Comparison of ENCODE assay signal across 8 cellular contexts in genomic region chr16:66695935-66696668, GRCh38. TPM values are rescaled to one million over a fixed set of nuclear protein-coding genes. Genes with fewer than 3 reads are reported as not detected.
DNase-seq lines count a peak whose midpoint lies in the region; ATAC-seq and TF ChIP-seq lines count a peak whose summit lies in the region.

No MANE protein-coding gene starts in this region.

- no peaks in the 10 kb centered on the region for H3K4me1 ChIP-seq in NT2/D1 (ENCODE audit: insufficient read depth, insufficient read length)
- peaks cover 0 to 9% of the 10 kb centered on the region in 2 donors for H3K4me1 ChIP-seq in breast epithelium
- H3K4me1 ChIP-seq in stomach = peaks cover 17 to 55% (median 39%) of the 10 kb centered on the region in 4 donors

- CTCF ChIA-PET in activated CD8-positive, alpha-beta memory T cell treated with anti-CD3 and anti-CD28 coated beads, Interleukin-2, amount 10 ng/mL, durations not matched to agents 7 days and 5 days (lab: Charles Lee) = interaction anchor here (0.6 to 2.7 kb wide), 10 partner anchors 45 to 292 kb away, joined by 3 to 13 read pairs (median 6); partner anchors contain the start of gene DYNC1LI2

- ATAC-seq in activated CD8-positive, alpha-beta memory T cell treated with anti-CD3 and anti-CD28 coated beads, Interleukin-2, amount 10 ng/mL, durations not matched to agents 7 days and 5 days = no peak
- ATAC-seq in HG02943 (IDR thresholded peaks at IDR 0.05; ENCODE audit: low read depth, unreplicated experiment) = peak; percentile 40

- TF ChIP-seq CTCF in breast epithelium (IDR thresholded peaks at IDR 0.05) = no peak
- no peak for TF ChIP-seq CTCF in stomach (IDR thresholded peaks at IDR 0.05)

- TF ChIP-seq POLR2A in breast epithelium (IDR thresholded peaks at IDR 0.05) = no peak
- TF ChIP-seq POLR2A in stomach (IDR thresholded peaks at IDR 0.05) = no peak

- H3K4me3 Mint-ChIP-seq in activated CD8-positive, alpha-beta memory T cell treated with anti-CD3 and anti-CD28 coated beads, Interleukin-2, amount 10 ng/mL, durations not matched to agents 7 days and 5 days = peak overlapping the region; percentile 63

- no peaks in the 10 kb centered on the region for H3K9me3 ChIP-seq in NT2/D1 (ENCODE audit: insufficient read depth, low read length)
- no peaks in the 10 kb centered on the region for H3K9me3 ChIP-seq in breast epithelium
- no peaks in the 10 kb centered on the region for H3K9me3 ChIP-seq in stomach

- WGBS in stomach, 5 donors = 0 to 4% (median 2%) methylated on average over 10 to 87 of the region's 91 CpGs

- no peaks in the 10 kb centered on the region for H3K9me3 Mint-ChIP-seq in activated CD8-positive, alpha-beta memory T cell treated with anti-CD3 and anti-CD28 coated beads, Interleukin-2, amount 10 ng/mL, durations not matched to agents 7 days and 5 days (ENCODE audit: low read depth)

- no peaks in the 10 kb centered on the region for H3K36me3 Mint-ChIP-seq in activated CD8-positive, alpha-beta memory T cell treated with anti-CD3 and anti-CD28 coated beads, Interleukin-2, amount 10 ng/mL, durations not matched to agents 7 days and 5 days

- TF ChIP-seq EP300 in stomach (IDR thresholded peaks at IDR 0.05) = no peak

- intact Hi-C loops in breast epithelium (cut with DNase I; ENCODE audit: low total_unique reads) = no loop called here
- intact Hi-C loops in stomach (cut with DNase I; ENCODE audit: low total_unique reads) = no loop called here

- peaks cover 17% of the 10 kb centered on the region for H3K27me3 ChIP-seq in NT2/D1 (ENCODE audit: insufficient read depth, insufficient read length)
- H3K27me3 ChIP-seq in breast epithelium = no peaks in the 10 kb centered on the region
- H3K27me3 ChIP-seq in stomach = no peaks in the 10 kb centered on the region

- H3K27ac ChIP-seq in breast epithelium = peak overlapping the region; percentile 89 to 97
- H3K27ac ChIP-seq in stomach = peak overlapping the region; percentile 77 to 99 (median 92)

- peak; percentile 42 for DNase-seq in activated CD8-positive, alpha-beta memory T cell treated with anti-CD3 and anti-CD28 coated beads, Interleukin-2, amount 10 ng/mL, durations not matched to agents 7 days and 5 days
- DNase-seq in activated CD8-positive, alpha-beta memory T cell treated with anti-CD3 and anti-CD28 coated beads for 24 hours = no peak
- DNase-seq in NT2/D1 (ENCODE audit: low read depth, low spot score) = no peak
- DNase-seq in breast epithelium (ENCODE audit: low spot score in 2 of 2) = peak; percentile 58 to 72
- DNase-seq in left kidney (ENCODE audit: low read depth, low spot score) = peak; percentile 63
- peak; percentile 73 for DNase-seq in stomach
- no peak for DNase-seq in NCI-H2029 treated with DMSO at 0.1 percent for 48 hours (lab: John Stamatoyannopoulos, UW)

- H3K4me3 ChIP-seq in NT2/D1 (ENCODE audit: insufficient read length, low read depth) (peak overlapping the region; percentile 77), breast epithelium (peak overlapping the region; percentile 54 to 89 (median 82)), stomach (peak overlapping the region; percentile 66 to 79 (median 74))

- peak overlapping the region; percentile 92 for H3K9ac ChIP-seq in NT2/D1 (ENCODE audit: insufficient read length, low read depth)

- H3K27me3 Mint-ChIP-seq in activated CD8-positive, alpha-beta memory T cell treated with anti-CD3 and anti-CD28 coated beads, Interleukin-2, amount 10 ng/mL, durations not matched to agents 7 days and 5 days = peaks cover 50% of the 10 kb centered on the region

- H3K27ac Mint-ChIP-seq in activated CD8-positive, alpha-beta memory T cell treated with anti-CD3 and anti-CD28 coated beads, Interleukin-2, amount 10 ng/mL, durations not matched to agents 7 days and 5 days = no peak overlapping the region

- H3K36me3 ChIP-seq in NT2/D1 (ENCODE audit: insufficient read depth, insufficient read length, low read length) = peaks cover 4% of the 10 kb centered on the region
- H3K36me3 ChIP-seq in breast epithelium = no peaks in the 10 kb centered on the region
- no peaks in the 10 kb centered on the region for H3K36me3 ChIP-seq in stomach

- H3K4me1 Mint-ChIP-seq in activated CD8-positive, alpha-beta memory T cell treated with anti-CD3 and anti-CD28 coated beads, Interleukin-2, amount 10 ng/mL, durations not matched to agents 7 days and 5 days = peaks cover 18% of the 10 kb centered on the region

RNA-seq across cellular contexts. Expression of gene CMTM4, which starts 0.4 kb away (rescaled TPM):
- 1 to 10 TPM; 1.1 to 1.2 TPM for total RNA-seq in activated CD8-positive, alpha-beta memory T cell treated with anti-CD3 and anti-CD28 coated beads, Interleukin-2, amount 10 ng/mL, durations not matched to agents 7 days and 5 days
- total RNA-seq in breast epithelium = 10 to 100 TPM; 12.5 to 35.4 (median 33.7) TPM
- total RNA-seq in stomach = 100 to 1,000 TPM in 3 of 5 donors, 10 to 100 TPM in 2; 10.5 to 244 (median 127) TPM
- polyA plus RNA-seq in stomach = 10 to 100 TPM; 15.1 to 38.2 (median 24.1) TPM

RNA-seq across cellular contexts. Expression of gene DYNC1LI2, which starts 55.3 kb away (rescaled TPM):
- 10 to 100 TPM; 71.6 to 81.0 TPM for total RNA-seq in activated CD8-positive, alpha-beta memory T cell treated with anti-CD3 and anti-CD28 coated beads, Interleukin-2, amount 10 ng/mL, durations not matched to agents 7 days and 5 days
- total RNA-seq in breast epithelium (100 to 1,000 TPM; 153 to 172 (median 156) TPM), stomach (100 to 1,000 TPM in 4 of 5 donors, 10 to 100 TPM in 1; 53.1 to 264 (median 211) TPM)
- 10 to 100 TPM; 34.5 to 67.4 (median 51.6) TPM for polyA plus RNA-seq in stomach

Comparison
In these comparisons a context has a peak if more than half of its experiments do, and no peak if none do; other contexts are left out.
1. DNase-seq: peak in activated CD8-positive, alpha-beta memory T cell treated with anti-CD3 and anti-CD28 coated beads, Interleukin-2, amount 10 ng/mL, durations not matched to agents 7 days and 5 days (single experiment), breast epithelium (2 of 2), left kidney (single experiment) and stomach (single experiment); none in activated CD8-positive, alpha-beta memory T cell treated with anti-CD3 and anti-CD28 coated beads for 24 hours (single experiment), NT2/D1 (single experiment) and NCI-H2029 treated with DMSO at 0.1 percent for 48 hours (single experiment).
2. RNA of gene CMTM4, which starts 0.4 kb away (total RNA-seq): 10.5 to 244 TPM in stomach and 12.5 to 35.4 TPM in breast epithelium; 1.1 to 1.2 TPM in activated CD8-positive, alpha-beta memory T cell treated with anti-CD3 and anti-CD28 coated beads, Interleukin-2, amount 10 ng/mL, durations not matched to agents 7 days and 5 days; every median in the first group is over 4 times any median in the second.
3. Peak in every context shown above with its lines, with median percentiles within 50 percentile points of each other: H3K4me3 ChIP-seq.